In genomic region chr3:157128771-157129671, GRCh38 we compare ENCODE assay signal across 9 cellular contexts. TPM values are rescaled to one million over a fixed set of nuclear protein-coding genes. Genes with fewer than 3 reads are reported as not detected.
A peak's percentile ranks its signal among the peaks of the same experiment; 100 is the strongest.
DNase-seq lines count a peak whose midpoint lies in the region; ATAC-seq, FAIRE-seq and TF ChIP-seq lines count a peak whose summit lies in the region.
"Had no signal": no experiment of that assay in that cellular context is flagged by ENCODE, and none has a peak within 500 bp of the region (broad histone marks: within the 10 kb centered on the region; RNA-seq: fewer than 3 reads in every experiment).

No MANE protein-coding gene starts in this region.

- intact Hi-C loops in K562 (cut with micrococcal nuclease) (loop anchor here (1.0 to 2.0 kb wide), 2 partner anchors 20 to 40 kb away; no protein-coding TSS in a partner anchor), testis (cut with DNase I; ENCODE audit: low total_unique reads) (no loop called here)

- peak overlapping the region; percentile 55 for H2AFZ ChIP-seq in OCI-LY1 (ENCODE audit: low read length)
- peak overlapping the region; percentile 92 for H2AFZ ChIP-seq in K562 (ENCODE audit: low read depth, low read length)

- H3K9me3 ChIP-seq in OCI-LY1 (ENCODE audit: low read length) = no peaks in the 10 kb centered on the region
- no peaks in the 10 kb centered on the region for H3K9me3 ChIP-seq in K562 (replicated peaks; ENCODE audit: control insufficient read depth, insufficient read depth, low read depth, low read length)
- H3K9me3 ChIP-seq in liver (ENCODE audit: control insufficient read depth in 4 of 4, low read length in 3 of 4) = no peaks in the 10 kb centered on the region
- no peaks in the 10 kb centered on the region for H3K9me3 ChIP-seq in testis

- WGBS in K562 (ENCODE audit: insufficient coverage, low coverage, missing lambda C conversion rate) = 59% methylated on average over 12 of the region's 14 CpGs
- 75% methylated on average over 14 of the region's 14 CpGs for WGBS in liver
- 60 to 74% methylated on average over 13 to 14 of the region's 14 CpGs for WGBS in testis, 2 donors

- CTCF ChIA-PET in K562 (lab: Yijun Ruan, JAX; ENCODE audit: low intra/inter-chr PET ratio) = no interaction called here

- DNase-seq in stimulated activated CD4-positive, alpha-beta T cell treated with anti-CD3 and anti-CD28 coated beads, Interleukin-12 subunit alpha, Interleukin-12 subunit beta, amount 100 ng/mL, for 48 hours (ENCODE audit: low read depth in 2 of 3, low spot score in 1 of 3) = peak in 2 of 3 donors; percentile 12 to 32
- DNase-seq in stimulated activated CD4-positive, alpha-beta T cell treated with anti-CD3 and anti-CD28 coated beads, Interleukin-4, amount 100 ng/mL, for 1 hour = no peak
- peak in 1 of 4 experiments; percentile 14 for DNase-seq in K562 (ENCODE audit: extremely low read depth in 1 of 4, low spot score in 3 of 4)
- peak; percentile 48 for DNase-seq in testis

- H3K9ac ChIP-seq in OCI-LY1 (ENCODE audit: low read length) (peak overlapping the region; percentile 1; the same call in 1 of the 2 replicates), K562 (ENCODE audit: insufficient read depth in 1 of 2, low read depth in 2 of 2, low read length in 2 of 2) (peak overlapping the region; percentile 15 to 17; a peak in 1 of 4 replicates), liver (ENCODE audit: low read depth in 1 of 2, low read length in 2 of 2) (no peak overlapping the region)

- H3K36me3 ChIP-seq in OCI-LY1 (ENCODE audit: insufficient read depth, low read length) (no peaks in the 10 kb centered on the region), K562 (ENCODE audit: control insufficient read depth, insufficient read depth, low read length) (no peaks in the 10 kb centered on the region), liver (ENCODE audit: control insufficient read depth in 4 of 4, insufficient read depth in 3 of 4, low read depth in 1 of 4, low read length in 3 of 4) (no peaks in the 10 kb centered on the region), testis (ENCODE audit: low read depth, missing control alignments) (no peaks in the 10 kb centered on the region)

- no peaks in the 10 kb centered on the region for H3K9me2 ChIP-seq in OCI-LY1 (ENCODE audit: low read depth, low read length)

- no peak overlapping the region for H3K4me3 ChIP-seq in OCI-LY1 (ENCODE audit: low read depth, low read length, poor library complexity, severe bottlenecking)
- no peak overlapping the region for H3K4me3 ChIP-seq in K562
- no peak overlapping the region for H3K4me3 ChIP-seq in liver (ENCODE audit: low read depth in 1 of 3, low read length in 3 of 3)
- no peak overlapping the region for H3K4me3 ChIP-seq in testis

- BruUV-seq in K562 (replicated peaks; lab: Mats Ljungman, UMichigan) = no TSS peak

- H3K27ac ChIP-seq in OCI-LY1 (ENCODE audit: low read depth, low read length, poor library complexity, severe bottlenecking) = peak overlapping the region; percentile 60
- peak overlapping the region; percentile 40; the same call in 1 of the 3 replicates for H3K27ac ChIP-seq in K562 (ENCODE audit: extremely low read depth, low read depth, low read length)
- H3K27ac ChIP-seq in liver (ENCODE audit: low read depth in 1 of 2, low read length in 2 of 2) = peak overlapping the region; percentile 42 to 74
- peak overlapping the region; percentile 84 to 86 for H3K27ac ChIP-seq in testis

- ATAC-seq in K562 (peak; percentile 14; the same call in 2 of the 3 replicates), HG03045 (IDR thresholded peaks at IDR 0.05; ENCODE audit: unreplicated experiment) (no peak), GM18519 (IDR thresholded peaks at IDR 0.05; ENCODE audit: low FRiP score, unreplicated experiment) (no peak)

- TF ChIP-seq RAD21 in K562 (CRISPR knock-in tag; conservative IDR thresholded peaks at IDR 0.05 in 1 of 2, IDR thresholded peaks at IDR 0.05 in 1 of 2) (no peak), liver (IDR thresholded peaks at IDR 0.05) (no peak)

- H3F3A ChIP-seq in OCI-LY1 (ENCODE audit: insufficient read depth, low read length) = no peaks in the 10 kb centered on the region

- TF ChIP-seq POLR2A in K562 (conservative IDR thresholded peaks at IDR 0.05) = no peak
- no peak for TF ChIP-seq POLR2A in testis (IDR thresholded peaks at IDR 0.05)

- POLR2A ChIA-PET in K562 (lab: Yijun Ruan, JAX) = interaction anchor here (1.0 to 4.4 kb wide), 4 partner anchors 13 to 40 kb away, joined by 3 to 23 read pairs (median 4); no protein-coding TSS in a partner anchor

- H4K20me1 ChIP-seq in OCI-LY1 (ENCODE audit: insufficient read depth, low read length) (no peaks in the 10 kb centered on the region), K562 (replicated peaks; ENCODE audit: control insufficient read depth, insufficient read depth, low read length) (no peaks in the 10 kb centered on the region)

- H3K27me3 ChIP-seq in OCI-LY1 (ENCODE audit: insufficient read depth, low read length) (no peaks in the 10 kb centered on the region), K562 (ENCODE audit: control insufficient read depth in 2 of 2, insufficient read depth in 2 of 2, low read length in 2 of 2) (no peaks in the 10 kb centered on the region), liver (ENCODE audit: control insufficient read depth in 4 of 4, insufficient read depth in 4 of 4, low read length in 3 of 4) (no peaks in the 10 kb centered on the region), testis (no peaks in the 10 kb centered on the region)

- H3K4me2 ChIP-seq in OCI-LY1 (ENCODE audit: low read length) (peak overlapping the region; percentile 15; the same call in 1 of the 2 replicates), K562 (ENCODE audit: insufficient read depth, low read length) (peak overlapping the region; percentile 38)

- no peaks in the 10 kb centered on the region for H3K79me2 ChIP-seq in OCI-LY1 (ENCODE audit: insufficient read depth, low read length)
- no peaks in the 10 kb centered on the region for H3K79me2 ChIP-seq in K562 (ENCODE audit: control insufficient read depth, insufficient read depth, low read length)

- H3K4me1 ChIP-seq in OCI-LY1 (ENCODE audit: insufficient read depth, low read length, severe bottlenecking) = peaks cover 33% of the 10 kb centered on the region
- H3K4me1 ChIP-seq in K562 (replicated peaks in 1 of 2; ENCODE audit: control insufficient read depth in 2 of 2, insufficient read depth in 2 of 2, low read length in 2 of 2) = peaks cover 26 to 59% of the 10 kb centered on the region in 2 experiments
- peaks cover 9 to 30% (median 22%) of the 10 kb centered on the region in 4 donors for H3K4me1 ChIP-seq in liver (ENCODE audit: control insufficient read depth in 4 of 4, insufficient read depth in 4 of 4, low read length in 3 of 4)
- H3K4me1 ChIP-seq in testis = peaks cover 48% of the 10 kb centered on the region

- no peaks in the 10 kb centered on the region for H3K9me1 ChIP-seq in K562 (ENCODE audit: control insufficient read depth, insufficient read depth, low read length)

- TF ChIP-seq EP300 in K562 (IDR thresholded peaks at IDR 0.05; ENCODE audit: low read length) = no peak

- in situ Hi-C loops in K562 (cut with MboI) = loop anchor here (25.0 kb wide), 1 partner anchor 592 kb away; no protein-coding TSS in a partner anchor

- no peak for FAIRE-seq in K562 (lab: Jason Lieb, UNC)
- FAIRE-seq: G401.6 had no signal

- no peak for TF ChIP-seq CTCF in OCI-LY1 (IDR thresholded peaks at IDR 0.05; ENCODE audit: low read length)
- no peak for TF ChIP-seq CTCF in K562 (IDR thresholded peaks at IDR 0.05 in 2 of 3, conservative IDR thresholded peaks at IDR 0.05 in 1 of 3; ENCODE audit: insufficient read depth in 2 of 3, low read depth in 1 of 3, low read length in 3 of 3)
- TF ChIP-seq CTCF in liver (IDR thresholded peaks at IDR 0.05; ENCODE audit: low read depth, low read length, missing input control) = no peak
- no peak for TF ChIP-seq CTCF in testis (IDR thresholded peaks at IDR 0.05)

TF ChIP-seq in K562, 482 proteins besides CTCF, POLR2A, EP300 and RAD21 (continues in another document):
- TF ChIP-seq GABPA (tag; conservative IDR thresholded peaks at IDR 0.05; ENCODE audit: low read depth) (no peak), ZNF134 (CRISPR knock-in tag; conservative IDR thresholded peaks at IDR 0.05) (no peak), RFX1 (IDR thresholded peaks at IDR 0.05) (no peak)

TF ChIP-seq in liver, 16 proteins besides CTCF, POLR2A, EP300 and RAD21 (continues in another document):
- TF ChIP-seq TAF1 (conservative IDR thresholded peaks at IDR 0.05) = no peak
- TF ChIP-seq, protein P1, sequence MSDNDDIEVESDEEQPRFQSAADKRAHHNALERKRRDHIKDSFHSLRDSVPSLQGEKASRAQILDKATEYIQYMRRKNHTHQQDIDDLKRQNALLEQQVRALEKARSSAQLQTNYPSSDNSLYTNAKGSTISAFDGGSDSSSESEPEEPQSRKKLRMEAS (IDR thresholded peaks at IDR 0.05) = no peak
- no peak for TF ChIP-seq JUND (IDR thresholded peaks at IDR 0.05)
- TF ChIP-seq GABPA (IDR thresholded peaks at IDR 0.05 in 1 of 2, conservative IDR thresholded peaks at IDR 0.05 in 1 of 2) = no peak
- TF ChIP-seq HNF4A (conservative IDR thresholded peaks at IDR 0.05) = no peak
- TF ChIP-seq FOXA2 (IDR thresholded peaks at IDR 0.05) = no peak
- no peak for TF ChIP-seq SP1 (IDR thresholded peaks at IDR 0.05)

RNA-seq across cellular contexts. Expression of gene CCNL1, which starts 30.9 kb away (rescaled TPM):
- 412 and 933 TPM in 2 replicates for total RNA-seq in K562 (2011; cell fraction: chromatin; rRNA removed; ENCODE audit: low replicate concordance)
- total RNA-seq in K562 (2011; cell fraction: nucleolus; rRNA removed) = 305 and 368 TPM in 2 replicates
- total RNA-seq in K562 (2011; cell fraction: nucleoplasm; rRNA removed) = 399 and 401 TPM in 2 replicates
- total RNA-seq in K562 (2014; rRNA removed) (132 and 172 TPM in 2 replicates), K562 (2014; rRNA removed; fragmentation: Illumina TruSeq; extraction: Trizol) (124 and 133 TPM in 2 replicates), K562 (2015; rRNA removed; fragmentation: Illumina TruSeq; extraction: Trizol) (153 and 161 TPM in 2 replicates), K562 (2021) (112 and 126 TPM in 2 replicates), liver (100 to 1,000 TPM in 1 of 2 donors, 10 to 100 TPM in 1; 83.7 to 163 TPM), testis (100 to 1,000 TPM; 168 to 200 TPM)
- polyA plus RNA-seq in K562 (2011; rRNA removed) (186 and 201 TPM in 2 replicates), K562 (2014; fragmentation: Illumina TruSeq; extraction: Trizol) (77.7 and 107 TPM in 2 replicates), K562 (2014; fragmentation: Nextera tagmentation; extraction: Ambion mirVana) (10 to 100 TPM; 16.1 to 32.4 TPM), K562 (2014; rRNA removed) (134 and 154 TPM in 2 replicates), liver (100 to 1,000 TPM in 1 of 2 donors, 10 to 100 TPM in 1; 22.7 to 106 TPM), testis (ENCODE audit: insufficient read depth, low read depth, low replicate concordance) (46.1 TPM)
- 57.8 and 58.8 TPM in 2 replicates for polyA plus RNA-seq in K562 (2011; cell fraction: cytosol; rRNA removed)
- 1,501 and 1,632 TPM in 2 replicates for polyA plus RNA-seq in K562 (2011; cell fraction: nucleus; rRNA removed)
- 70.5 and 112 TPM in 2 replicates for polyA plus RNA-seq in K562 (2012)
- polyA minus RNA-seq in K562 (2011; rRNA and poly(A)+ RNA removed) = 210 and 248 TPM in 2 replicates
- 78.9 and 112 TPM in 2 replicates for polyA minus RNA-seq in K562 (2011; cell fraction: cytosol; rRNA and poly(A)+ RNA removed)
- polyA minus RNA-seq in K562 (2011; cell fraction: nucleus; rRNA and poly(A)+ RNA removed) = 962 and 1,250 TPM in 2 replicates

Comparison
In these comparisons a context has a peak if more than half of its experiments do, and no peak if none do; other contexts are left out.
1. H3K9ac ChIP-seq: peak in OCI-LY1 (single experiment) and K562 (2 of 2); none in liver (0 of 2).
2. Peak in every context shown above with its lines, with median percentiles within 50 percentile points of each other: H3K27ac ChIP-seq.